In genomic region chr5:30039379-30039778, GRCh38 we compare ENCODE assay signal across 24 cellular contexts.
"Had no signal": no experiment of that assay in that cellular context is flagged by ENCODE, and none has a peak within 500 bp of the region (broad histone marks: within the 10 kb centered on the region; RNA-seq: fewer than 3 reads in every experiment).

No MANE protein-coding gene starts in this region.

- H3K27ac ChIP-seq: stomach, suprapubic skin, testis, thoracic aorta, thyroid gland, tibial artery, tibial nerve, transverse colon, upper lobe of left lung, upper lobe of right lung, uterus, vagina had no signal

- H3K27me3 ChIP-seq: stomach, suprapubic skin, testis, thyroid gland, tibial artery, tibial nerve, transverse colon, upper lobe of left lung, upper lobe of right lung, uterus, vagina had no signal

- H3K4me3 ChIP-seq: stomach, suprapubic skin, testis, thoracic aorta, thyroid gland, tibial artery, tibial nerve, transverse colon, upper lobe of left lung, upper lobe of right lung, uterus, vagina had no signal

- H3K4me1 ChIP-seq: stomach, suprapubic skin, testis, thyroid gland, tibial artery, tibial nerve, transverse colon, upper lobe of left lung, upper lobe of right lung, uterus, vagina had no signal

- DNase-seq: stimulated activated CD4-positive, alpha-beta T cell treated with anti-CD3 and anti-CD28 coated beads, Interleukin-2, amount 100 ng/mL, for 48 hours; stimulated activated CD4-positive, alpha-beta T cell treated with anti-CD3 and anti-CD28 coated beads, Interleukin-4, amount 100 ng/mL, for 1 hour; stimulated activated CD4-positive, alpha-beta T cell treated with anti-CD3 and anti-CD28 coated beads, Interleukin-4, amount 100 ng/mL, for 24 hours; stimulated activated CD4-positive, alpha-beta T cell treated with anti-CD3 and anti-CD28 coated beads, Interleukin-4, amount 100 ng/mL, for 4 hours; stimulated activated CD8-positive, alpha-beta memory T cell treated with anti-CD3 and anti-CD28 coated beads, Interleukin-4, amount 100 ng/mL, for 48 hours; stimulated activated naive B cell treated with anti-CD40 and anti-IgM and Interleukin-4, amounts not matched to agents 10 μg/mL and 1 μg/mL and 100 μg/mL, for 72 hours; stimulated activated naive CD4-positive, alpha-beta T cell; stimulated activated naive CD4-positive, alpha-beta T cell treated with Interleukin-2 at 50 U/mL for 16 hours; stimulated activated naive CD8-positive, alpha-beta T cell treated with anti-CD3 and anti-CD28 coated beads, Interleukin-15, amount 100 ng/mL, for 72 hours; stimulated activated naive CD8-positive, alpha-beta T cell treated with anti-CD3 and anti-CD28 coated beads, Interleukin-15, Interleukin-2, amounts not matched to agents 100 U/mL and 50 U/mL, for 24 hours; stomach; substantia nigra; testis; thyroid gland; tibial artery; transverse colon; trophoblast cell; upper lobe of left lung; upper lobe of right lung; uterus had no signal

- H3K9me3 ChIP-seq: suprapubic skin, testis, thoracic aorta, thyroid gland, tibial artery, tibial nerve, transverse colon, upper lobe of left lung, upper lobe of right lung, uterus, vagina had no signal

- H3K36me3 ChIP-seq: stomach, suprapubic skin, thoracic aorta, thyroid gland, tibial artery, tibial nerve, transverse colon, upper lobe of left lung, upper lobe of right lung, uterus, vagina had no signal
